Comparison of ENCODE assay signal across 21 cellular contexts in genomic region chr2:48512586-48512985, GRCh38. TPM values are rescaled to one million over a fixed set of nuclear protein-coding genes. Genes with fewer than 3 reads are reported as not detected.
DNase-seq lines count a peak whose midpoint lies in the region; ATAC-seq and TF ChIP-seq lines count a peak whose summit lies in the region.
"Had no signal": no experiment of that assay in that cellular context is flagged by ENCODE, and none has a peak within 500 bp of the region (broad histone marks: within the 10 kb centered on the region; RNA-seq: fewer than 3 reads in every experiment).

No MANE protein-coding gene starts in this region.

- H3K36me3 ChIP-seq in SK-N-MC (ENCODE audit: insufficient read depth, low read length): peaks cover 14% of the 10 kb centered on the region

- POLR2A ChIA-PET in CD4-positive, alpha-beta T cell (lab: Charles Lee): no interaction called here

- H3K27ac Mint-ChIP-seq in CD4-positive, alpha-beta T cell: peak overlapping the region; percentile 45
- H3K27ac Mint-ChIP-seq in nephron: peak overlapping the region; percentile 21 to 80 (median 44)
- H3K27ac Mint-ChIP-seq in stimulated activated naive CD8-positive, alpha-beta T cell treated with anti-CD3 and anti-CD28 coated beads, Interleukin-15, amount 100 ng/mL, for 72 hours: no peak overlapping the region
- H3K27ac Mint-ChIP-seq: CD8-positive, alpha-beta T cell; IgD-negative memory B cell had no signal

- H3K4me3 ChIP-seq in SK-N-MC: peak overlapping the region; percentile 1; the same call in 1 of the 2 replicates
- H3K4me3 ChIP-seq: SJCRH30 had no signal

- no peak for ATAC-seq in CD4-positive, alpha-beta T cell (ENCODE audit: poor library complexity)
- no peak for ATAC-seq in stimulated activated naive CD8-positive, alpha-beta T cell treated with anti-CD3 and anti-CD28 coated beads, Interleukin-15, amount 100 ng/mL, for 72 hours
- ATAC-seq: CD8-positive, alpha-beta T cell; PC-3 had no signal

- H3K9me3 Mint-ChIP-seq in CD4-positive, alpha-beta T cell: no peaks in the 10 kb centered on the region
- H3K9me3 Mint-ChIP-seq in nephron: no peaks in the 10 kb centered on the region
- H3K9me3 Mint-ChIP-seq in stimulated activated naive CD8-positive, alpha-beta T cell treated with anti-CD3 and anti-CD28 coated beads, Interleukin-15, amount 100 ng/mL, for 72 hours: no peaks in the 10 kb centered on the region
- H3K9me3 Mint-ChIP-seq: CD8-positive, alpha-beta T cell; IgD-negative memory B cell had no signal

- H3K27me3 ChIP-seq in CD4-positive, alpha-beta T cell (ENCODE audit: control insufficient read depth, insufficient read depth, low read length): no peaks in the 10 kb centered on the region
- H3K27me3 ChIP-seq: SJCRH30 had no signal

- H3K4me3 Mint-ChIP-seq in CD4-positive, alpha-beta T cell: no peak overlapping the region
- no peak overlapping the region for H3K4me3 Mint-ChIP-seq in nephron
- no peak overlapping the region for H3K4me3 Mint-ChIP-seq in stimulated activated naive CD8-positive, alpha-beta T cell treated with anti-CD3 and anti-CD28 coated beads, Interleukin-15, amount 100 ng/mL, for 72 hours
- H3K4me3 Mint-ChIP-seq: CD8-positive, alpha-beta T cell; IgD-negative memory B cell had no signal

- peaks cover 94% of the 10 kb centered on the region for H3K36me3 Mint-ChIP-seq in CD4-positive, alpha-beta T cell (ENCODE audit: low read depth)
- peaks cover 44% of the 10 kb centered on the region for H3K36me3 Mint-ChIP-seq in nephron (ENCODE audit: low read depth)

- no peak for DNase-seq in CD4-positive, alpha-beta T cell
- DNase-seq in SK-N-MC (ENCODE audit: low read depth, low spot score) (no peak), fibroblast of gingiva (ENCODE audit: low read depth) (peak; percentile 78), NOMO-1 treated with dmso at 0.1 percent for 144 hours (lab: John Stamatoyannopoulos, UW; ENCODE audit: unreplicated experiment) (no peak), GM19238 (ENCODE audit: insufficient read length, low spot score) (no peak), amygdala (lab: John Stamatoyannopoulos, UW) (no peak)
- no peak for DNase-seq in stimulated activated naive CD8-positive, alpha-beta T cell treated with anti-CD3 and anti-CD28 coated beads, Interleukin-15, amount 100 ng/mL, for 72 hours
- DNase-seq: Calu3; CD8-positive, alpha-beta T cell; GF-D8; Karpas-422; NCI-H1436; NCI-H1930; NCI-H226; NCI-H524; PC-3; RPMI8226; SJCRH30 had no signal

- CTCF ChIA-PET in CD4-positive, alpha-beta T cell (lab: Charles Lee): no interaction called here

- H3K4me1 Mint-ChIP-seq in CD4-positive, alpha-beta T cell (ENCODE audit: low read depth): peaks cover 27% of the 10 kb centered on the region
- H3K4me1 Mint-ChIP-seq in nephron: peaks cover 44% of the 10 kb centered on the region
- H3K4me1 Mint-ChIP-seq in stimulated activated naive CD8-positive, alpha-beta T cell treated with anti-CD3 and anti-CD28 coated beads, Interleukin-15, amount 100 ng/mL, for 72 hours: peaks cover 12% of the 10 kb centered on the region

- no peaks in the 10 kb centered on the region for H3K27me3 Mint-ChIP-seq in CD4-positive, alpha-beta T cell
- H3K27me3 Mint-ChIP-seq in nephron (ENCODE audit: low read depth): no peaks in the 10 kb centered on the region
- no peaks in the 10 kb centered on the region for H3K27me3 Mint-ChIP-seq in stimulated activated naive CD8-positive, alpha-beta T cell treated with anti-CD3 and anti-CD28 coated beads, Interleukin-15, amount 100 ng/mL, for 72 hours
- H3K27me3 Mint-ChIP-seq: IgD-negative memory B cell had no signal

- no peak for TF ChIP-seq CTCF in CD4-positive, alpha-beta T cell (IDR thresholded peaks at IDR 0.05)
- no peak for TF ChIP-seq CTCF in nephron (IDR thresholded peaks at IDR 0.05; ENCODE audit: unreplicated experiment in 3 of 3)

- intact Hi-C loops in CD4-positive, alpha-beta T cell (cut with DNase I, micrococcal nuclease): no loop called here

- no peak overlapping the region for H3K27ac ChIP-seq in CD4-positive, alpha-beta T cell (ENCODE audit: low read depth, low read length)
- H3K27ac ChIP-seq in SK-N-MC: peak overlapping the region; percentile 87; the same call in 1 of the 2 replicates
- H3K27ac ChIP-seq: HL-60, SJCRH30 had no signal

- H3K9ac ChIP-seq in SK-N-MC (ENCODE audit: insufficient read length): no peak overlapping the region

- no peaks in the 10 kb centered on the region for H3K9me3 ChIP-seq in CD4-positive, alpha-beta T cell (ENCODE audit: control insufficient read depth, low read length)
- no peaks in the 10 kb centered on the region for H3K9me3 ChIP-seq in SK-N-MC (ENCODE audit: low read depth, low read length)
- H3K9me3 ChIP-seq: SJCRH30 had no signal

RNA-seq across cellular contexts. Expression of gene STON1, which starts 17.4 kb away (rescaled TPM):
- 1 to 10 TPM; 1.3 TPM for total RNA-seq in CD4-positive, alpha-beta T cell

Comparison
In these comparisons a context has a peak if more than half of its experiments do, and no peak if none do; other contexts are left out.
1. H3K27ac Mint-ChIP-seq: peak in CD4-positive, alpha-beta T cell (single experiment) and nephron (3 of 3); none in stimulated activated naive CD8-positive, alpha-beta T cell treated with anti-CD3 and anti-CD28 coated beads, Interleukin-15, amount 100 ng/mL, for 72 hours (0 of 2).